12 cellular contexts compared by ENCODE assay signal in genomic region chr9:92686954-92687353, GRCh38. TPM values are rescaled to one million over a fixed set of nuclear protein-coding genes. Genes with fewer than 3 reads are reported as not detected.
DNase-seq lines count a peak whose midpoint lies in the region; ATAC-seq and TF ChIP-seq lines count a peak whose summit lies in the region.
"Had no signal": no experiment of that assay in that cellular context is flagged by ENCODE, and none has a peak within 500 bp of the region (broad histone marks: within the 10 kb centered on the region; RNA-seq: fewer than 3 reads in every experiment).

No MANE protein-coding gene starts in this region.

- H3K9me3 ChIP-seq in DND-41 (ENCODE audit: insufficient read depth, low read length, severe bottlenecking): no peaks in the 10 kb centered on the region
- H3K9me3 ChIP-seq in left lung: peaks cover 0 to 23% of the 10 kb centered on the region in 2 donors
- peaks cover 0 to 26% (median 16%) of the 10 kb centered on the region in 4 donors for H3K9me3 ChIP-seq in stomach

- H3K27me3 ChIP-seq in DND-41 (ENCODE audit: insufficient read depth, low read length, poor library complexity) (no peaks in the 10 kb centered on the region), foreskin keratinocyte (no peaks in the 10 kb centered on the region), left lung (no peaks in the 10 kb centered on the region), stomach (no peaks in the 10 kb centered on the region)
- H3K27me3 ChIP-seq: breast epithelium, gastroesophageal sphincter, suprapubic skin had no signal

- TF ChIP-seq EP300 in stomach (IDR thresholded peaks at IDR 0.05): no peak

- H2AFZ ChIP-seq in DND-41 (ENCODE audit: low read depth, low read length): no peak overlapping the region

- H3K79me2 ChIP-seq in DND-41 (ENCODE audit: insufficient read depth, low read length): no peaks in the 10 kb centered on the region

- H4K20me1 ChIP-seq in DND-41 (ENCODE audit: insufficient read depth, low read length): no peaks in the 10 kb centered on the region

- no peak; the same call in 2 of the 3 replicates for ATAC-seq in DND-41 (ENCODE audit: insufficient read depth, low read depth)
- ATAC-seq in foreskin keratinocyte: peak; percentile 67
- no peak for ATAC-seq in left lung
- no peak for ATAC-seq in HG02885 (IDR thresholded peaks at IDR 0.05; ENCODE audit: poor library complexity, unreplicated experiment)
- ATAC-seq: gastroesophageal sphincter had no signal

- H3K4me2 ChIP-seq in DND-41 (ENCODE audit: insufficient read depth, low read length): no peak overlapping the region

- no peak for DNase-seq in DND-41
- no peak for DNase-seq in HFF-Myc (ENCODE audit: extremely low read depth, low read depth)
- DNase-seq in SW480 (ENCODE audit: low spot score): peak; percentile 21
- no peak for DNase-seq in foreskin keratinocyte
- DNase-seq in left lung: no peak
- no peak for DNase-seq in stomach
- DNase-seq in islet precursor cell: no peak
- DNase-seq: MV-4-11 had no signal

- intact Hi-C loops in left lung (cut with DNase I): no loop called here
- intact Hi-C loops in stomach (cut with DNase I; ENCODE audit: low total_unique reads): no loop called here

- H3K4me3 ChIP-seq in DND-41 (ENCODE audit: low read depth in 1 of 2, low read length in 2 of 2): no peak overlapping the region
- H3K4me3 ChIP-seq in HFF-Myc (replicated peaks; ENCODE audit: low read depth, low read length): no peak overlapping the region
- H3K4me3 ChIP-seq in left lung: no peak overlapping the region
- no peak overlapping the region for H3K4me3 ChIP-seq in stomach
- H3K4me3 ChIP-seq: breast epithelium, gastroesophageal sphincter, suprapubic skin had no signal

- H3K27ac ChIP-seq in DND-41 (ENCODE audit: low read length) (no peak overlapping the region), foreskin keratinocyte (no peak overlapping the region), left lung (no peak overlapping the region), stomach (no peak overlapping the region)
- H3K27ac ChIP-seq: breast epithelium, gastroesophageal sphincter, suprapubic skin had no signal

- H3K9ac ChIP-seq in DND-41 (ENCODE audit: low read depth, low read length): no peak overlapping the region

- H3K4me1 ChIP-seq in DND-41 (ENCODE audit: insufficient read depth, low read length) (no peaks in the 10 kb centered on the region), foreskin keratinocyte (peaks cover 2% of the 10 kb centered on the region), left lung (no peaks in the 10 kb centered on the region), stomach (no peaks in the 10 kb centered on the region)
- H3K4me1 ChIP-seq: breast epithelium, gastroesophageal sphincter had no signal

- TF ChIP-seq CTCF in DND-41 (IDR thresholded peaks at IDR 0.05; ENCODE audit: borderline replicate concordance, extremely low read depth, low read length, poor library complexity, severe bottlenecking): peak; percentile 38
- peak; percentile 31 for TF ChIP-seq CTCF in HFF-Myc (IDR thresholded peaks at IDR 0.05; ENCODE audit: low read depth, low read length, missing control alignments)
- peak; percentile 49 for TF ChIP-seq CTCF in foreskin keratinocyte (conservative IDR thresholded peaks at IDR 0.05)
- no peak for TF ChIP-seq CTCF in left lung (IDR thresholded peaks at IDR 0.05)
- TF ChIP-seq CTCF in stomach (IDR thresholded peaks at IDR 0.05): no peak

- no peak for TF ChIP-seq POLR2A in stomach (IDR thresholded peaks at IDR 0.05)

- no peaks in the 10 kb centered on the region for H3K36me3 ChIP-seq in DND-41 (ENCODE audit: insufficient read depth, low read length)
- H3K36me3 ChIP-seq in left lung: no peaks in the 10 kb centered on the region
- H3K36me3 ChIP-seq in stomach: no peaks in the 10 kb centered on the region
- H3K36me3 ChIP-seq: breast epithelium, gastroesophageal sphincter, suprapubic skin had no signal

- 66 to 74% (median 69%) methylated on average over 3 of the region's 3 CpGs for WGBS in stomach, 5 donors

RNA-seq across cellular contexts. Expression of gene IPPK, which starts 17.0 kb away (rescaled TPM):
- total RNA-seq in foreskin keratinocyte (16.7 and 17.1 TPM in 2 replicates), left lung (1 to 10 TPM; 6.5 to 8.0 TPM), stomach (10 to 100 TPM in 4 of 5 donors, 1 to 10 TPM in 1; 1.4 to 14.6 (median 11.6) TPM)
- polyA plus RNA-seq in foreskin keratinocyte (10.4 and 12.9 TPM in 2 replicates), stomach (10 to 100 TPM in 1 of 3 donors, 1 to 10 TPM in 2; 2.7 to 17.1 (median 6.0) TPM)

Comparison
In these comparisons a context has a peak if more than half of its experiments do, and no peak if none do; other contexts are left out.
1. CTCF ChIP-seq: peak in DND-41 (single experiment), HFF-Myc (single experiment) and foreskin keratinocyte (single experiment); none in left lung (0 of 2) and stomach (0 of 7).